ENCODE assay signal across 19 cellular contexts in the genomic region with DNA sequence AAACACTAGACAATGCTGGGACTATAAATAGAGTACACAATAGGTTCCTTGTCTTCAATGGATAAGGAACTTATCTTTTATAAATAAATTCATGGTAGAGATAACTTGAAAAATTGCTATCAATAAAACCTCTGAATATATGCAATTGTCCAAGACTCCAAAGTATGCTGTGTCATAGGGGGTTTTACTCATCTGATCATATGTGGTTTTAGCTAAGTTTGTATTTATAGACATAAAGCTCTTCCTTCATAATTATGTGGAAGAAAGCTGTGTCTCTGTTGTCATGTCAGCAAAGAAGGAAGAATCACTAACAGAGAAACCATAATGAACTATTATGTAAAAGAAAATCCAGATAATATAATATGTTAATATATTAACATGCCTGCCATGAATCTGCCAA.
"Had no signal": no experiment of that assay in that cellular context is flagged by ENCODE, and none has a peak within 500 bp of the region (broad histone marks: within the 10 kb centered on the region; RNA-seq: fewer than 3 reads in every experiment).

No MANE protein-coding gene starts in this region.

- H3K4me1 ChIP-seq: esophagus muscularis mucosa, foreskin keratinocyte, gastrocnemius medialis, heart right ventricle, left lung, lower lobe of right lung had no signal

- H3K9me3 ChIP-seq: esophagus muscularis mucosa, gastrocnemius medialis, heart right ventricle, left lung, lower lobe of right lung, mucosa of descending colon had no signal

- H3K36me3 ChIP-seq: esophagus muscularis mucosa, gastrocnemius medialis, heart right ventricle, left lung, lower lobe of right lung had no signal

- H3K4me3 ChIP-seq: coronary artery, dorsolateral prefrontal cortex, esophagus muscularis mucosa, gastrocnemius medialis, heart right ventricle, left lung, lower lobe of right lung, mucosa of descending colon had no signal

- ATAC-seq: foreskin keratinocyte, gastrocnemius medialis, heart right ventricle, left cardiac atrium, left lung, left ventricle myocardium superior, lower lobe of right lung, mucosa of descending colon had no signal

- H3K27ac ChIP-seq: coronary artery, esophagus muscularis mucosa, foreskin keratinocyte, gastrocnemius medialis, heart right ventricle, left lung, lower lobe of right lung had no signal

- DNase-seq: dermis blood vessel endothelial cell; dorsolateral prefrontal cortex; effector CD4-positive, alpha-beta T cell; effector memory CD4-positive, alpha-beta T cell; gastrocnemius medialis; glutamatergic neuron; head of caudate nucleus; heart right ventricle; hippocampal formation; left cardiac atrium; left lung; left ventricle myocardium superior; lower lobe of right lung; mesenchymal stem cell; mucosa of descending colon; naive B cell had no signal

- H3K27me3 ChIP-seq: dorsolateral prefrontal cortex, esophagus muscularis mucosa, gastrocnemius medialis, heart right ventricle, left lung had no signal
